ENCODE assay signal across 8 cellular contexts in the genomic region with DNA sequence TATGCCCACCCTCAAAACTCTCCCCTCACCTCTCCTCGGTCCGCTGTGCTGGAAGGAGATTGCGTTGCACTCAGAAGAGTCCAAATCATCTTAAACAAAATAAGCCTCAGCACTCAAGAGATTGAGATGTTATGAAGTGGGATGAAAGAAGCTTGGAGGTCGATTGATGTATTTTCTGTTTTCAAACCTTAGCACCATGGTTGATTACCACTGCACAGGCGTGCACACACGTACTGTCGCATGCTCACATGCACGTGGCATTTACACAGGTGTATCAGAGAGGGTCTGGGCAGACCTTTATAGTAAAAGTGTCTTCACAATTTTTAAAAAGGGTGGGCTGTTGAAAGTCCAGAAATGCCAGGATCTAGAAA. TPM values are rescaled to one million over a fixed set of nuclear protein-coding genes. Genes with fewer than 3 reads are reported as not detected.
DNase-seq lines count a peak whose midpoint lies in the region; ATAC-seq and TF ChIP-seq lines count a peak whose summit lies in the region.

No MANE protein-coding gene starts in this region.

- H2AFZ ChIP-seq in IMR-90 (replicated peaks; ENCODE audit: low read length, poor library complexity): peak overlapping the region; percentile 92

- H4K91ac ChIP-seq in IMR-90 (ENCODE audit: insufficient read depth, low read depth, low read length): peak overlapping the region; percentile 84

- peak overlapping the region; percentile 59 for H2BK5ac ChIP-seq in IMR-90 (ENCODE audit: low read depth, low read length, poor library complexity, severe bottlenecking)

- H3K36me3 ChIP-seq in BJ (ENCODE audit: control insufficient read depth, insufficient read depth, low read length) (no peaks in the 10 kb centered on the region), IMR-90 (ENCODE audit: control insufficient read depth, insufficient read depth, low read length) (no peaks in the 10 kb centered on the region)

- in situ Hi-C loops in IMR-90 (cut with MboI; ENCODE audit: low sequenced_read_pairs): loop anchor here (10.0 to 25.0 kb wide), 2 partner anchors 110 to 287 kb away; partner anchors contain the start of gene MAP3K4

- peak overlapping the region; percentile 56; the same call in 1 of the 2 replicates for H4K5ac ChIP-seq in IMR-90 (ENCODE audit: low read depth, low read length)

- intact Hi-C loops in IMR-90 (cut with micrococcal nuclease): loop anchor here (1.0 to 5.0 kb wide), 7 partner anchors 46 to 344 kb away; partner anchors contain the start of gene MAP3K4
- intact Hi-C loops in natural killer cell (cut with micrococcal nuclease): loop anchor here (1.0 to 2.0 kb wide), 2 partner anchors 16 to 32 kb away; no protein-coding TSS in a partner anchor

- H3K4me2 ChIP-seq in IMR-90 (ENCODE audit: low read depth, low read length): peak overlapping the region; percentile 88

- H3K23ac ChIP-seq in IMR-90 (ENCODE audit: low read depth, low read length): peak overlapping the region; percentile 97

- no peak for TF ChIP-seq POLR2A in IMR-90 (IDR thresholded peaks at IDR 0.05; ENCODE audit: low read depth, low read length)

- H3K27ac Mint-ChIP-seq in natural killer cell: peak overlapping the region; percentile 94 to 96

- dilution Hi-C loops in IMR-90 (cut with HindIII; ENCODE audit: low sequenced_read_pairs, unreplicated experiment): no loop called here

- no peak overlapping the region; the same call in 1 of the 2 replicates for H2AK5ac ChIP-seq in IMR-90 (ENCODE audit: low read depth, low read length)

- peaks cover 3 to 21% of the 10 kb centered on the region in 2 experiments; a peak in 2 of 4 replicates for H3K79me1 ChIP-seq in IMR-90 (ENCODE audit: low read depth in 1 of 2, low read length in 2 of 2)

- H3K27me3 ChIP-seq in BJ (ENCODE audit: control insufficient read depth, insufficient read depth, low read length): no peaks in the 10 kb centered on the region
- no peaks in the 10 kb centered on the region for H3K27me3 ChIP-seq in IMR-90 (ENCODE audit: control insufficient read depth, insufficient read depth, low read length)

- peak overlapping the region; percentile 70 for H3K27ac ChIP-seq in IMR-90 (ENCODE audit: insufficient read depth, low read length)
- H3K27ac ChIP-seq in cingulate gyrus (ENCODE audit: low read depth, low read length): peak overlapping the region; percentile 75

- H3K9me3 ChIP-seq in IMR-90 (ENCODE audit: control insufficient read depth, insufficient read depth, low read length): no peaks in the 10 kb centered on the region

- DNase-seq in BJ (ENCODE audit: low read depth) (no peak), IMR-90 (no peak), natural killer cell (no peak), dedifferentiated amniotic fluid mesenchymal stem cell (ENCODE audit: extremely low spot score) (no peak), cortex of kidney (lab: John Stamatoyannopoulos, UW) (no peak), anterior cingulate cortex (lab: John Stamatoyannopoulos, UW) (no peak), SIG-M5 (lab: John Stamatoyannopoulos, UW) (no peak)

- peak overlapping the region; percentile 77 for H3K9ac ChIP-seq in IMR-90 (ENCODE audit: low read depth, low read length)

- H2AK9ac ChIP-seq in IMR-90 (replicated peaks; ENCODE audit: low read depth, low read length, poor library complexity): peak overlapping the region; percentile 23

- peak overlapping the region; percentile 79 for H3K18ac ChIP-seq in IMR-90 (ENCODE audit: low read depth, low read length)

- BruUV-seq in IMR-90 (replicated peaks; lab: Mats Ljungman, UMichigan): no TSS peak

- no CpG with 5 or more reads among the region's 8 CpGs for WGBS in IMR-90 (ENCODE audit: extremely low coverage in 2 of 2, insufficient read length in 1 of 2), 2 experiments

- peak overlapping the region; percentile 92 for H2BK120ac ChIP-seq in IMR-90 (ENCODE audit: low read depth, low read length)

- peak overlapping the region; percentile 87 for H3K56ac ChIP-seq in IMR-90 (ENCODE audit: extremely low read depth, insufficient read depth, low read length)

- peaks cover 27 to 36% of the 10 kb centered on the region in 2 donors for H3K4me1 Mint-ChIP-seq in natural killer cell

- peak overlapping the region; percentile 71; the same call in 2 of the 3 replicates for H2BK15ac ChIP-seq in IMR-90 (ENCODE audit: low read depth, low read length)

- H3K4me3 Mint-ChIP-seq in natural killer cell: peak overlapping the region; percentile 95

- H4K8ac ChIP-seq in IMR-90 (ENCODE audit: low read depth in 2 of 2, low read length in 2 of 2): peak overlapping the region; percentile 78 to 82

- no peaks in the 10 kb centered on the region for H4K20me1 ChIP-seq in IMR-90 (ENCODE audit: insufficient read depth, low read length)

- POLR2A ChIA-PET in BJ (lab: Charles Lee): interaction anchor here (0.6 to 0.7 kb wide), 4 partner anchors 17 to 263 kb away, joined by 3 to 10 read pairs (median 9); no protein-coding TSS in a partner anchor
- POLR2A ChIA-PET in IMR-90 (lab: Charles Lee; ENCODE audit: unreplicated experiment): no interaction called here

- CTCF ChIA-PET in BJ (lab: Yijun Ruan, JAX) (interaction anchor here (0.7 kb wide), 1 partner anchor 144 kb away, joined by 3 read pairs; no protein-coding TSS in a partner anchor), IMR-90 (lab: Yijun Ruan, JAX) (interaction anchor here (0.7 to 1.1 kb wide), 2 partner anchors 96 to 281 kb away, joined by 3 read pairs; no protein-coding TSS in a partner anchor)

- no peaks in the 10 kb centered on the region for H3K9me1 ChIP-seq in IMR-90 (ENCODE audit: insufficient read depth, low read length)

- H3K9me3 Mint-ChIP-seq in natural killer cell: no peaks in the 10 kb centered on the region

- no peaks in the 10 kb centered on the region for H3K36me3 Mint-ChIP-seq in natural killer cell

- H3K14ac ChIP-seq in IMR-90 (replicated peaks; ENCODE audit: low read depth, low read length): peak overlapping the region; percentile 92

- peak; percentile 10; the same call in 1 of the 2 replicates for ATAC-seq in IMR-90 (ENCODE audit: low read depth)
- peak in 1 of 3 donors; percentile 0 for ATAC-seq in natural killer cell

- H3K27me3 Mint-ChIP-seq in natural killer cell (ENCODE audit: low read depth in 2 of 2): peaks cover 3 to 7% of the 10 kb centered on the region in 2 donors

- TF ChIP-seq CTCF in BJ (IDR thresholded peaks at IDR 0.05; ENCODE audit: insufficient read depth, low read depth, low read length): no peak
- TF ChIP-seq CTCF in IMR-90 (conservative IDR thresholded peaks at IDR 0.05; ENCODE audit: low read depth, low read length): no peak
- TF ChIP-seq CTCF in natural killer cell (IDR thresholded peaks at IDR 0.05): no peak

- H3K4me1 ChIP-seq in IMR-90 (ENCODE audit: control insufficient read depth, insufficient read depth, low read length): 0 out of 2 replicates have a peak, but pooled peaks cover 1% of the 10 kb centered on the region

- TF ChIP-seq RAD21 in IMR-90 (IDR thresholded peaks at IDR 0.05; ENCODE audit: low read length): no peak

- peak overlapping the region; percentile 83 for H2BK20ac ChIP-seq in IMR-90 (ENCODE audit: low read depth, low read length)

- peak overlapping the region; percentile 55 for H3K4me3 ChIP-seq in BJ (ENCODE audit: low read depth, low read length)
- peak overlapping the region; percentile 68 for H3K4me3 ChIP-seq in IMR-90 (ENCODE audit: insufficient read depth, low read depth, low read length)

- H3K4ac ChIP-seq in IMR-90 (ENCODE audit: low read depth, low read length): peak overlapping the region; percentile 87

TF ChIP-seq in IMR-90, 13 proteins besides CTCF, POLR2A, EP300 and RAD21:
- TF ChIP-seq, protein P1, sequence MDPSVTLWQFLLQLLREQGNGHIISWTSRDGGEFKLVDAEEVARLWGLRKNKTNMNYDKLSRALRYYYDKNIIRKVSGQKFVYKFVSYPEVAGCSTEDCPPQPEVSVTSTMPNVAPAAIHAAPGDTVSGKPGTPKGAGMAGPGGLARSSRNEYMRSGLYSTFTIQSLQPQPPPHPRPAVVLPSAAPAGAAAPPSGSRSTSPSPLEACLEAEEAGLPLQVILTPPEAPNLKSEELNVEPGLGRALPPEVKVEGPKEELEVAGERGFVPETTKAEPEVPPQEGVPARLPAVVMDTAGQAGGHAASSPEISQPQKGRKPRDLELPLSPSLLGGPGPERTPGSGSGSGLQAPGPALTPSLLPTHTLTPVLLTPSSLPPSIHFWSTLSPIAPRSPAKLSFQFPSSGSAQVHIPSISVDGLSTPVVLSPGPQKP (IDR thresholded peaks at IDR 0.05; ENCODE audit: borderline replicate concordance, low read depth, low read length): no peak
- no peak for TF ChIP-seq CEBPB (IDR thresholded peaks at IDR 0.05; ENCODE audit: low read depth, low read length)
- TF ChIP-seq MAZ (IDR thresholded peaks at IDR 0.05; ENCODE audit: borderline replicate concordance, low read depth, low read length): no peak
- TF ChIP-seq BHLHE40 (IDR thresholded peaks at IDR 0.05; ENCODE audit: low read depth, low read length): no peak
- no peak for TF ChIP-seq MXI1 (IDR thresholded peaks at IDR 0.05; ENCODE audit: borderline replicate concordance, low read depth, low read length)
- TF ChIP-seq RFX5 (IDR thresholded peaks at IDR 0.05; ENCODE audit: low read depth, low read length): no peak
- TF ChIP-seq CHD1 (IDR thresholded peaks at IDR 0.05; ENCODE audit: low read depth, low read length): no peak
- no peak for TF ChIP-seq NFE2L2 (IDR thresholded peaks at IDR 0.05; ENCODE audit: low read depth, low read length)
- no peak for TF ChIP-seq MAFK (IDR thresholded peaks at IDR 0.05; ENCODE audit: low read depth, low read length)
- TF ChIP-seq RCOR1 (IDR thresholded peaks at IDR 0.05; ENCODE audit: insufficient replicate concordance, low read length): no peak
- no peak for TF ChIP-seq SMC3 (IDR thresholded peaks at IDR 0.05; ENCODE audit: low read depth, low read length)
- no peak for TF ChIP-seq FOS (IDR thresholded peaks at IDR 0.05; ENCODE audit: low read depth, low read length)
- no peak for TF ChIP-seq USF2 (IDR thresholded peaks at IDR 0.05; ENCODE audit: low read depth, low read length)
TF ChIP-seq in IMR-90: peak in this region for 0.

RNA-seq across cellular contexts. Expression of gene AGPAT4, which starts 0.6 kb away (rescaled TPM):
- 3.1 and 3.7 TPM in 2 replicates for polyA plus RNA-seq in BJ (2011; rRNA removed)
- 1.8 and 2.1 TPM in 2 replicates for polyA minus RNA-seq in BJ (2011; rRNA and poly(A)+ RNA removed)
- total RNA-seq in IMR-90 (2012; rRNA removed): 3.6 and 3.8 TPM in 2 replicates
- polyA plus RNA-seq in IMR-90 (2012; rRNA removed): 3.6 and 3.8 TPM in 2 replicates
- polyA plus RNA-seq in IMR-90 (2012; cell fraction: cytosol; rRNA removed): 1.5 and 2.0 TPM in 2 replicates
- 6.2 and 14.0 TPM in 2 replicates for polyA plus RNA-seq in IMR-90 (2012; cell fraction: nucleus; rRNA removed; ENCODE audit: low replicate concordance)
- total RNA-seq in natural killer cell: 10 to 100 TPM; 24.5 to 38.1 (median 25.8) TPM
